ENCODE assay signal across 36 cellular contexts in the genomic region with DNA sequence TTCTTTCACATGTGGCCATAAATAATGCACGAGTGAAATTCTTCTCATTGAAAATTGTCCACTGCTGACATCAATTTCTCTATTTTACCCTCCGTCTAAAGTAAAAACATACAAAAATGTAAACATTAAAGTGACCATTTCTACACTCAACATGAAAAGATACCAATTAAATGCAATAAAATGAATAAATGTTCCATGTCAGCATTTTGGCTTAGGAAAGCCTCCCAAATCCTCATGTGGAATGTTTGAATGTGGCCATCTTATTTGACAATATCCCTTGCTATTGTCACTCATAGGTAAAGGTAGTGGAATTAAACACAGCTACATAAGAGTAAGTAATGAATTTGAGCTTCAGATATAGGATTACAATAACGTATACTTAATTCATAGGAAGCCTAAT.
DNase-seq lines count a peak whose midpoint lies in the region; ATAC-seq, FAIRE-seq and TF ChIP-seq lines count a peak whose summit lies in the region.
"Had no signal": no experiment of that assay in that cellular context is flagged by ENCODE, and none has a peak within 500 bp of the region (broad histone marks: within the 10 kb centered on the region; RNA-seq: fewer than 3 reads in every experiment).

No MANE protein-coding gene starts in this region.

- CTCF ChIA-PET in HepG2 (lab: Yijun Ruan, JAX; ENCODE audit: low intra/inter-chr PET ratio, low total read pairs) = no interaction called here
- CTCF ChIA-PET in A549 (lab: Yijun Ruan, JAX) = no interaction called here
- CTCF ChIA-PET in IMR-90 (lab: Yijun Ruan, JAX) = no interaction called here
- CTCF ChIA-PET in K562 (lab: Yijun Ruan, JAX; ENCODE audit: low intra/inter-chr PET ratio) = no interaction called here

- TF ChIP-seq CTCF in HepG2 (CRISPR knock-in tag; IDR thresholded peaks at IDR 0.05) (no peak), right lobe of liver (IDR thresholded peaks at IDR 0.05) (no peak), A549 (IDR thresholded peaks at IDR 0.05) (no peak), IMR-90 (conservative IDR thresholded peaks at IDR 0.05; ENCODE audit: low read depth, low read length) (no peak), K562 (IDR thresholded peaks at IDR 0.05 in 2 of 3, conservative IDR thresholded peaks at IDR 0.05 in 1 of 3; ENCODE audit: insufficient read depth in 2 of 3, low read depth in 1 of 3, low read length in 3 of 3) (no peak)

- H2BK120ac ChIP-seq in IMR-90 (ENCODE audit: low read depth, low read length) = no peak overlapping the region

- no peak overlapping the region for H3K56ac ChIP-seq in IMR-90 (ENCODE audit: extremely low read depth, insufficient read depth, low read length)

- H3K4me2 ChIP-seq in HepG2 (ENCODE audit: low read depth, low read length) (no peak overlapping the region), A549 (no peak overlapping the region), IMR-90 (ENCODE audit: low read depth, low read length) (no peak overlapping the region), K562 (ENCODE audit: insufficient read depth, low read length) (no peak overlapping the region)
- H3K4me2 ChIP-seq: BLaER1; BLaER1 treated with 17β-estradiol and CSF1 and Interleukin-3, amounts not matched to agents 10 nM and 100 nM had no signal

- H3K23ac ChIP-seq in IMR-90 (ENCODE audit: low read depth, low read length) = no peak overlapping the region

- FAIRE-seq in HepG2 (lab: Jason Lieb, UNC) (no peak), A549 (lab: Jason Lieb, UNC) (no peak), K562 (lab: Jason Lieb, UNC) (no peak)
- FAIRE-seq: A204.1, D721Med had no signal

- in situ Hi-C loops in HepG2 (cut with HindIII; ENCODE audit: extremely low pct_ligation_motif_present, low pct_unique_long_range_greater_than_20kb) (no loop called here), IMR-90 (cut with MboI; ENCODE audit: low sequenced_read_pairs) (no loop called here), K562 (cut with MboI) (no loop called here)

- H3K9me1 ChIP-seq in IMR-90 (ENCODE audit: insufficient read depth, low read length) (peaks cover 5% of the 10 kb centered on the region; the same call in 1 of the 2 replicates), K562 (ENCODE audit: control insufficient read depth, insufficient read depth, low read length) (no peaks in the 10 kb centered on the region)

- H3K4me3 Mint-ChIP-seq in immature natural killer cell = no peak overlapping the region
- H3K4me3 Mint-ChIP-seq: B cell; CD14-positive monocyte; CD4-positive, alpha-beta memory T cell; CD4-positive, alpha-beta T cell; CD4-positive, CD25-positive, alpha-beta regulatory T cell; CD8-positive, alpha-beta memory T cell; CD8-positive, alpha-beta T cell had no signal

- TF ChIP-seq EP300 in HepG2 (IDR thresholded peaks at IDR 0.05; ENCODE audit: low read depth in 2 of 2, low read length in 2 of 2) (no peak), HepG2 (CRISPR knock-in tag; IDR thresholded peaks at IDR 0.05; ENCODE audit: borderline replicate concordance) (no peak), A549 (IDR thresholded peaks at IDR 0.05) (no peak), K562 (IDR thresholded peaks at IDR 0.05; ENCODE audit: low read length) (no peak)

- intact Hi-C loops in HepG2 (cut with micrococcal nuclease; ENCODE audit: unreplicated experiment) (no loop called here), right lobe of liver (cut with DNase I) (no loop called here), IMR-90 (cut with micrococcal nuclease) (no loop called here), K562 (cut with micrococcal nuclease) (no loop called here)

- H4K91ac ChIP-seq in IMR-90 (ENCODE audit: insufficient read depth, low read depth, low read length) = no peak overlapping the region

- peaks cover 0 to 3% (median 3%) of the 10 kb centered on the region in 3 donors for H3K27me3 Mint-ChIP-seq in immature natural killer cell (ENCODE audit: low read depth in 3 of 3)
- H3K27me3 Mint-ChIP-seq: CD4-positive, alpha-beta memory T cell; CD4-positive, alpha-beta T cell; CD4-positive, CD25-positive, alpha-beta regulatory T cell; CD8-positive, alpha-beta memory T cell had no signal

- H3K9me3 Mint-ChIP-seq in immature natural killer cell = no peaks in the 10 kb centered on the region
- H3K9me3 Mint-ChIP-seq: CD14-positive monocyte; CD4-positive, alpha-beta T cell; CD8-positive, alpha-beta T cell had no signal

- 0 out of 5 replicates have a peak, but pooled peaks cover 0 to 2% of the 10 kb centered on the region in 2 experiments for H3K27me3 ChIP-seq in HepG2 (ENCODE audit: control insufficient read depth in 1 of 2, insufficient read depth in 2 of 2, low read length in 2 of 2)
- H3K27me3 ChIP-seq in right lobe of liver = no peaks in the 10 kb centered on the region
- H3K27me3 ChIP-seq in IMR-90 (ENCODE audit: control insufficient read depth, insufficient read depth, low read length) = no peaks in the 10 kb centered on the region
- no peaks in the 10 kb centered on the region; a peak in 1 of 5 replicates for H3K27me3 ChIP-seq in K562 (ENCODE audit: control insufficient read depth in 2 of 2, insufficient read depth in 2 of 2, low read length in 2 of 2)
- H3K27me3 ChIP-seq: BE2C; BLaER1; BLaER1 treated with 17β-estradiol and CSF1 and Interleukin-3, amounts not matched to agents 10 nM and 100 nM had no signal

- H4K8ac ChIP-seq in IMR-90 (ENCODE audit: low read depth in 2 of 2, low read length in 2 of 2) = no peak overlapping the region

- H2BK15ac ChIP-seq in IMR-90 (ENCODE audit: low read depth, low read length) = no peak overlapping the region

- H2BK20ac ChIP-seq in IMR-90 (ENCODE audit: low read depth, low read length) = no peak overlapping the region

- H2AFZ ChIP-seq in HepG2 (ENCODE audit: low read length) (no peak overlapping the region), IMR-90 (replicated peaks; ENCODE audit: low read length, poor library complexity) (no peak overlapping the region), K562 (ENCODE audit: low read depth, low read length) (no peak overlapping the region)

- no peak overlapping the region for H3K9ac ChIP-seq in HepG2 (ENCODE audit: insufficient read depth, low read depth, low read length)
- H3K9ac ChIP-seq in IMR-90 (ENCODE audit: low read depth, low read length) = no peak overlapping the region
- H3K9ac ChIP-seq in K562 (ENCODE audit: insufficient read depth in 1 of 2, low read depth in 2 of 2, low read length in 2 of 2) = no peak overlapping the region
- H3K9ac ChIP-seq: BLaER1; BLaER1 treated with 17β-estradiol and CSF1 and Interleukin-3, amounts not matched to agents 10 nM and 100 nM had no signal

- TF ChIP-seq POLR2A in HepG2 (IDR thresholded peaks at IDR 0.05; ENCODE audit: insufficient read depth in 1 of 2, low read depth in 2 of 2, low read length in 2 of 2) (no peak), right lobe of liver (IDR thresholded peaks at IDR 0.05) (no peak), A549 (IDR thresholded peaks at IDR 0.05; ENCODE audit: low read length) (no peak), IMR-90 (IDR thresholded peaks at IDR 0.05; ENCODE audit: low read depth, low read length) (no peak), K562 (conservative IDR thresholded peaks at IDR 0.05) (no peak)

- dilution Hi-C loops in IMR-90 (cut with HindIII; ENCODE audit: low sequenced_read_pairs, unreplicated experiment) = no loop called here

- no peak overlapping the region for H3K27ac ChIP-seq in HepG2 (ENCODE audit: extremely low read length, insufficient read depth, low read length)
- no peak overlapping the region for H3K27ac ChIP-seq in right lobe of liver
- H3K27ac ChIP-seq in A549 = no peak overlapping the region
- no peak overlapping the region for H3K27ac ChIP-seq in IMR-90 (ENCODE audit: insufficient read depth, low read length)
- H3K27ac ChIP-seq in K562 (ENCODE audit: extremely low read depth, low read depth, low read length) = no peak overlapping the region
- H3K27ac ChIP-seq: 22Rv1; BLaER1; BLaER1 treated with 17β-estradiol and CSF1 and Interleukin-3, amounts not matched to agents 10 nM and 100 nM; C4-2B had no signal

- POLR2A ChIA-PET in HepG2 (lab: Yijun Ruan, JAX) = no interaction called here
- POLR2A ChIA-PET in A549 (lab: Yijun Ruan, JAX) = no interaction called here
- POLR2A ChIA-PET in IMR-90 (lab: Charles Lee; ENCODE audit: unreplicated experiment) = no interaction called here
- POLR2A ChIA-PET in K562 (lab: Yijun Ruan, JAX) = no interaction called here

- no peak overlapping the region for H2BK5ac ChIP-seq in IMR-90 (ENCODE audit: low read depth, low read length, poor library complexity, severe bottlenecking)

- DNase-seq in HepG2 (ENCODE audit: low spot score) = no peak
- DNase-seq in right lobe of liver = no peak
- DNase-seq in A549 (ENCODE audit: low read depth in 1 of 2, low spot score in 1 of 2) = no peak
- DNase-seq in IMR-90 = no peak
- no peak for DNase-seq in K562 (ENCODE audit: extremely low read depth in 1 of 4, low spot score in 3 of 4)
- DNase-seq in NCI-H748 (lab: John Stamatoyannopoulos, UW; ENCODE audit: unreplicated experiment) = no peak
- no peak for DNase-seq in immature natural killer cell
- DNase-seq: 8988T; ACHN; AML-193; BE2C; C1 segment of cervical spinal cord; Caco-2; Calu3; CD4-positive, alpha-beta memory T cell; CD4-positive, alpha-beta T cell; CD4-positive, CD25-positive, alpha-beta regulatory T cell; CD8-positive, alpha-beta memory T cell; CD8-positive, alpha-beta T cell; COR-L47; DMS 273 treated with DMSO at 0.1 percent for 48 hours; DMS153; DMS53; DMS79; DMS79 treated with DMSO at 0.1 percent for 48 hours; DND-41; EL had no signal

- H3K4ac ChIP-seq in IMR-90 (ENCODE audit: low read depth, low read length) = no peak overlapping the region

- H3K9me3 ChIP-seq in HepG2 (ENCODE audit: low read length) = no peaks in the 10 kb centered on the region
- no peaks in the 10 kb centered on the region for H3K9me3 ChIP-seq in right lobe of liver
- H3K9me3 ChIP-seq in A549 = no peaks in the 10 kb centered on the region
- H3K9me3 ChIP-seq in IMR-90 (ENCODE audit: control insufficient read depth, insufficient read depth, low read length) = no peaks in the 10 kb centered on the region
- H3K9me3 ChIP-seq in K562 (replicated peaks; ENCODE audit: control insufficient read depth, insufficient read depth, low read depth, low read length) = no peaks in the 10 kb centered on the region
- H3K9me3 ChIP-seq: BE2C; BLaER1; BLaER1 treated with 17β-estradiol and CSF1 and Interleukin-3, amounts not matched to agents 10 nM and 100 nM; Caco-2 had no signal

- no peak overlapping the region for H2AK9ac ChIP-seq in IMR-90 (replicated peaks; ENCODE audit: low read depth, low read length, poor library complexity)

- H4K5ac ChIP-seq in IMR-90 (ENCODE audit: low read depth, low read length) = no peak overlapping the region

- no peaks in the 10 kb centered on the region for H4K20me1 ChIP-seq in HepG2 (ENCODE audit: insufficient read depth, low read length)
- H4K20me1 ChIP-seq in IMR-90 (ENCODE audit: insufficient read depth, low read length) = peaks cover 3% of the 10 kb centered on the region; the same call in 1 of the 2 replicates
- no peaks in the 10 kb centered on the region for H4K20me1 ChIP-seq in K562 (replicated peaks; ENCODE audit: control insufficient read depth, insufficient read depth, low read length)
- H4K20me1 ChIP-seq: BLaER1; BLaER1 treated with 17β-estradiol and CSF1 and Interleukin-3, amounts not matched to agents 10 nM and 100 nM had no signal

- no peak overlapping the region for H3K27ac Mint-ChIP-seq in immature natural killer cell
- H3K27ac Mint-ChIP-seq: B cell; CD14-positive monocyte; CD4-positive, alpha-beta memory T cell; CD4-positive, alpha-beta T cell; CD4-positive, CD25-positive, alpha-beta regulatory T cell; CD8-positive, alpha-beta memory T cell; CD8-positive, alpha-beta T cell had no signal

- BruUV-seq in HepG2 (replicated peaks; lab: Mats Ljungman, UMichigan) = no TSS peak
- BruUV-seq in IMR-90 (replicated peaks; lab: Mats Ljungman, UMichigan) = no TSS peak
- no TSS peak for BruUV-seq in K562 (replicated peaks; lab: Mats Ljungman, UMichigan)

- no peak overlapping the region for H2AK5ac ChIP-seq in IMR-90 (ENCODE audit: low read depth, low read length)

- H3K18ac ChIP-seq in IMR-90 (ENCODE audit: low read depth, low read length) = no peak overlapping the region

- no peaks in the 10 kb centered on the region for H3K36me3 Mint-ChIP-seq in immature natural killer cell
- H3K36me3 Mint-ChIP-seq: CD14-positive monocyte; CD4-positive, alpha-beta memory T cell; CD4-positive, CD25-positive, alpha-beta regulatory T cell; CD8-positive, alpha-beta memory T cell; CD8-positive, alpha-beta T cell had no signal

- WGBS in HepG2 (ENCODE audit: low lambda C conversion rate) = 2% methylated on average over 3 of the region's 3 CpGs
- 44% methylated on average over 3 of the region's 3 CpGs for WGBS in right lobe of liver (ENCODE audit: insufficient coverage, low coverage, low lambda C conversion rate, missing lambda C conversion rate)
- WGBS in A549 (ENCODE audit: missing lambda C conversion rate) = 27% methylated on average over 3 of the region's 3 CpGs
- no CpG with 5 or more reads among the region's 3 CpGs for WGBS in IMR-90 (ENCODE audit: extremely low coverage in 2 of 2, insufficient read length in 1 of 2), 2 experiments
- 7% methylated on average over 3 of the region's 3 CpGs for WGBS in K562 (ENCODE audit: insufficient coverage, low coverage, missing lambda C conversion rate)

- H3K4me1 Mint-ChIP-seq in immature natural killer cell = no peaks in the 10 kb centered on the region
- H3K4me1 Mint-ChIP-seq: B cell; CD4-positive, alpha-beta memory T cell; CD4-positive, CD25-positive, alpha-beta regulatory T cell; CD8-positive, alpha-beta memory T cell had no signal

- H3K4me1 ChIP-seq in HepG2 (ENCODE audit: insufficient read depth, low read length) = no peaks in the 10 kb centered on the region
- H3K4me1 ChIP-seq in right lobe of liver = no peaks in the 10 kb centered on the region
- no peaks in the 10 kb centered on the region for H3K4me1 ChIP-seq in A549
- peaks cover 7% of the 10 kb centered on the region for H3K4me1 ChIP-seq in IMR-90 (ENCODE audit: control insufficient read depth, insufficient read depth, low read length)
- H3K4me1 ChIP-seq in K562 (replicated peaks in 1 of 2; ENCODE audit: control insufficient read depth in 2 of 2, insufficient read depth in 2 of 2, low read length in 2 of 2) = no peaks in the 10 kb centered on the region
- H3K4me1 ChIP-seq: BE2C; BLaER1; BLaER1 treated with 17β-estradiol and CSF1 and Interleukin-3, amounts not matched to agents 10 nM and 100 nM; Caco-2 had no signal

- ATAC-seq in HepG2 (no peak), right lobe of liver (no peak), A549 (no peak), IMR-90 (ENCODE audit: low read depth) (no peak), K562 (no peak), HG03108 (IDR thresholded peaks at IDR 0.05; ENCODE audit: unreplicated experiment) (no peak)
- ATAC-seq: CD8-positive, alpha-beta T cell had no signal

- H3K79me2 ChIP-seq in HepG2 (ENCODE audit: insufficient read depth, low read length) (no peaks in the 10 kb centered on the region), K562 (ENCODE audit: control insufficient read depth, insufficient read depth, low read length) (no peaks in the 10 kb centered on the region)

- H3K14ac ChIP-seq in IMR-90 (replicated peaks; ENCODE audit: low read depth, low read length) = no peak overlapping the region

- H3K79me1 ChIP-seq in IMR-90 (ENCODE audit: low read depth in 1 of 2, low read length in 2 of 2) = peaks cover 12% of the 10 kb centered on the region in 2 experiments; a peak in 2 of 4 replicates

- no peak for TF ChIP-seq RAD21 in HepG2 (CRISPR knock-in tag; IDR thresholded peaks at IDR 0.05)
- TF ChIP-seq RAD21 in A549 (conservative IDR thresholded peaks at IDR 0.05 in 1 of 2, IDR thresholded peaks at IDR 0.05 in 1 of 2) = no peak
- no peak for TF ChIP-seq RAD21 in IMR-90 (IDR thresholded peaks at IDR 0.05; ENCODE audit: low read length)
- no peak for TF ChIP-seq RAD21 in K562 (CRISPR knock-in tag; conservative IDR thresholded peaks at IDR 0.05 in 1 of 2, IDR thresholded peaks at IDR 0.05 in 1 of 2)

- H3K4me3 ChIP-seq in HepG2 (replicated peaks in 1 of 3; ENCODE audit: insufficient read depth in 1 of 3, low read depth in 2 of 3, low read length in 3 of 3) (no peak overlapping the region), right lobe of liver (no peak overlapping the region), A549 (no peak overlapping the region), IMR-90 (ENCODE audit: insufficient read depth, low read depth, low read length) (no peak overlapping the region), K562 (no peak overlapping the region)
- H3K4me3 ChIP-seq: BLaER1; BLaER1 treated with 17β-estradiol and CSF1 and Interleukin-3, amounts not matched to agents 10 nM and 100 nM had no signal

- H3K36me3 ChIP-seq in HepG2 (replicated peaks in 1 of 2; ENCODE audit: control insufficient read depth in 1 of 2, insufficient read depth in 2 of 2, low read length in 2 of 2) = no peaks in the 10 kb centered on the region
- no peaks in the 10 kb centered on the region for H3K36me3 ChIP-seq in right lobe of liver
- peaks cover 3% of the 10 kb centered on the region for H3K36me3 ChIP-seq in IMR-90 (ENCODE audit: control insufficient read depth, insufficient read depth, low read length)
- no peaks in the 10 kb centered on the region for H3K36me3 ChIP-seq in K562 (ENCODE audit: control insufficient read depth, insufficient read depth, low read length)
- H3K36me3 ChIP-seq: BE2C; BLaER1; BLaER1 treated with 17β-estradiol and CSF1 and Interleukin-3, amounts not matched to agents 10 nM and 100 nM had no signal

Comparison
In these comparisons a context has a peak if more than half of its experiments do, and no peak if none do; other contexts are left out.
1. Of the 241 proteins assayed by ChIP-seq in both HepG2 and K562: peak only in HepG2: none; only in K562: none; in both: MAFF and MAFK; in neither: 239.